In the genomic region with DNA sequence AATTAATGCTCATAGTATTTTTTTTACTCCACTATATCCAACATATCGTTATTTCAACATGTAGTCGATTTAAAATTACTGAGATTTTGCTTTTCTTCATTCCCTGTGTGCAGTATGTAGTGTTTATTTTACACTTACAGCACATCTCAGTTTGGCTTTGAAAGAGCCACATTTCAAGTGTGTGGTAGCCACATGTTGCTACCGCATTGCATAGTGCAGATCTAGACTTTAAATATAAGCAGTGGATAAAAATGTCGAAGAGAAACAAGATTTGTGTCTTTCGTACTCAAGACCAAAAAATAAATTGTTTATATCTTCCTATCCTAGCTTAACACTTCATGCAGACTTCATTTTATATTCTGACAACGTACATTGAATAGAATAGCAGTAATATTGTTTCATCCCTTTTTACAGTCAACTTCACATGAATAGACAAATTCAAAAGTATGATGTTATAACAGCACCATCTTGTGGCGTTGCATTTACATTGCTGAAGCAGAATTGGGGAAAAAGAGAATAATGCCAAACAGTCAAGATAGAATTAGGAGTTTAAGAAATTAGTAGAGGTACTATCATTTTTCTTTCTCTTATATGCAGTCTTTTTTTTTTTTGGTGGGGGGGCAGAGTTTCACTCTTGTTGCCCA, we compare ENCODE assay signal across 9 cellular contexts. TPM values are rescaled to one million over a fixed set of nuclear protein-coding genes. Genes with fewer than 3 reads are reported as not detected.
DNase-seq lines count a peak whose midpoint lies in the region; ATAC-seq and TF ChIP-seq lines count a peak whose summit lies in the region.
"Had no signal": no experiment of that assay in that cellular context is flagged by ENCODE, and none has a peak within 500 bp of the region (broad histone marks: within the 10 kb centered on the region; RNA-seq: fewer than 3 reads in every experiment).

No MANE protein-coding gene starts in this region.

- TF ChIP-seq CTCF in heart left ventricle (IDR thresholded peaks at IDR 0.05) = peak in 11 of 12 donors; percentile 11 to 59 (median 42)
- peak; percentile 80 for TF ChIP-seq CTCF in endodermal cell (conservative IDR thresholded peaks at IDR 0.05)
- peak; percentile 30 for TF ChIP-seq CTCF in psoas muscle (IDR thresholded peaks at IDR 0.05)

- H3K27ac ChIP-seq in heart left ventricle = no peak overlapping the region
- no peak overlapping the region for H3K27ac ChIP-seq in endodermal cell (ENCODE audit: low read depth, low read length)
- H3K27ac ChIP-seq in psoas muscle = no peak overlapping the region

- DNase-seq in heart left ventricle (no peak), cardiac septum (ENCODE audit: low spot score) (no peak), NCI-H2227 (lab: John Stamatoyannopoulos, UW; ENCODE audit: unreplicated experiment) (peak; percentile 9), endodermal cell (no peak), psoas muscle (no peak)
- no peak for DNase-seq in stimulated activated CD4-positive, alpha-beta T cell treated with anti-CD3 and anti-CD28 coated beads, Interleukin-1b, Interleukin-23, amount 100 ng/mL, for 48 hours

- H3K4me3 ChIP-seq in heart left ventricle (no peak overlapping the region), endodermal cell (ENCODE audit: low read length) (no peak overlapping the region), psoas muscle (no peak overlapping the region)

- TF ChIP-seq POLR2A in heart left ventricle (IDR thresholded peaks at IDR 0.05) = no peak

- no peak overlapping the region for H3K9ac ChIP-seq in endodermal cell (ENCODE audit: extremely low read depth, low read length, poor library complexity, severe bottlenecking)

- H3K36me3 Mint-ChIP-seq in endodermal cell (ENCODE audit: low read depth) = no peaks in the 10 kb centered on the region

- H3K36me3 ChIP-seq in heart left ventricle (no peaks in the 10 kb centered on the region), endodermal cell (ENCODE audit: control insufficient read depth, insufficient read depth, low read length) (no peaks in the 10 kb centered on the region), psoas muscle (ENCODE audit: insufficient read depth in 1 of 2, low read depth in 1 of 2) (no peaks in the 10 kb centered on the region)

- 70 to 74% (median 73%) methylated on average over 7 of the region's 7 CpGs for WGBS in heart left ventricle, 4 donors
- WGBS in endodermal cell (ENCODE audit: insufficient coverage in 1 of 2, insufficient read length in 1 of 2), 2 experiments = 50 to 74% methylated on average over 1 to 7 of the region's 7 CpGs
- 72 to 76% (median 73%) methylated on average over 7 of the region's 7 CpGs for WGBS in psoas muscle, 3 donors

- H3K27me3 Mint-ChIP-seq in endodermal cell (ENCODE audit: insufficient read depth) = no peaks in the 10 kb centered on the region

- intact Hi-C loops in heart left ventricle (cut with DNase I) (loop anchor here in 4 of 10 donors (5.0 to 10.0 kb wide), 6 partner anchors 62 to 401 kb away; a partner anchor contains a TSS), cardiac septum (cut with DNase I) (no loop called here), psoas muscle (cut with DNase I) (no loop called here)

- H3K4me3 Mint-ChIP-seq in endodermal cell = no peak overlapping the region
- H3K4me3 Mint-ChIP-seq: central memory CD8-positive, alpha-beta T cell had no signal

- peaks cover 0 to 11% (median 0%) of the 10 kb centered on the region in 12 donors for H3K9me3 ChIP-seq in heart left ventricle
- peaks cover 9% of the 10 kb centered on the region for H3K9me3 ChIP-seq in endodermal cell (ENCODE audit: control insufficient read depth, low read length)
- H3K9me3 ChIP-seq in psoas muscle = no peaks in the 10 kb centered on the region

- H3K4me1 ChIP-seq in heart left ventricle (peaks cover 0 to 6% (median 0%) of the 10 kb centered on the region in 12 donors), endodermal cell (ENCODE audit: control insufficient read depth, insufficient read depth, low read length) (no peaks in the 10 kb centered on the region), psoas muscle (peaks cover 6% of the 10 kb centered on the region)

- H3K9me3 Mint-ChIP-seq in endodermal cell = peaks cover 4% of the 10 kb centered on the region
- H3K9me3 Mint-ChIP-seq: central memory CD8-positive, alpha-beta T cell had no signal

- ATAC-seq in heart left ventricle (no peak), psoas muscle (no peak), GM18861 (IDR thresholded peaks at IDR 0.05; ENCODE audit: unreplicated experiment) (no peak), HG02759 (IDR thresholded peaks at IDR 0.05; ENCODE audit: unreplicated experiment) (no peak)

- H3K27ac Mint-ChIP-seq in endodermal cell = no peak overlapping the region

- H3K4me1 Mint-ChIP-seq in endodermal cell = peaks cover 2% of the 10 kb centered on the region

- H3K27me3 ChIP-seq in heart left ventricle = peaks cover 0 to 14% (median 0%) of the 10 kb centered on the region in 9 donors
- no peaks in the 10 kb centered on the region for H3K27me3 ChIP-seq in endodermal cell (ENCODE audit: control insufficient read depth, insufficient read depth, low read length, poor library complexity, severe bottlenecking)
- H3K27me3 ChIP-seq in psoas muscle (ENCODE audit: insufficient read depth in 3 of 3, low read length in 2 of 3) = no peaks in the 10 kb centered on the region

RNA-seq across cellular contexts. Expression of a gene that starts 29.9 kb away (rescaled TPM):
- total RNA-seq in heart left ventricle = 1 to 10 TPM; 1.1 to 5.1 (median 2.1) TPM
- polyA plus RNA-seq in heart left ventricle = 1 to 10 TPM in 1 of 2 donors, under 1 TPM in 1; 0.65 to 1.7 TPM
- 2.1 TPM for total RNA-seq in cardiac septum
- 10 to 100 TPM; 39.8 to 71.6 TPM for total RNA-seq in endodermal cell
- polyA plus RNA-seq in endodermal cell (2013, experiment 1 of 2) = 51.6 TPM
- 54.8 TPM for polyA plus RNA-seq in endodermal cell (2013, experiment 2 of 2)
- total RNA-seq in psoas muscle = 1 to 10 TPM; 1.1 to 1.9 (median 1.5) TPM
- polyA plus RNA-seq in psoas muscle = 1 to 10 TPM in 1 of 3 donors, under 1 TPM in 2; 0.76 to 1.3 (median 0.86) TPM

RNA-seq across cellular contexts. Expression of a gene that starts 49.5 kb away (rescaled TPM):
- total RNA-seq in heart left ventricle (10 to 100 TPM; 17.0 to 33.0 (median 22.7) TPM), cardiac septum (23.8 TPM), endodermal cell (10 to 100 TPM; 17.3 to 18.7 TPM), psoas muscle (10 to 100 TPM; 20.3 to 45.1 (median 24.8) TPM)
- polyA plus RNA-seq in heart left ventricle (10 to 100 TPM; 14.8 to 24.3 TPM), psoas muscle (10 to 100 TPM; 24.2 to 55.9 (median 42.5) TPM)
- polyA plus RNA-seq in endodermal cell (2013, experiment 1 of 2) = 18.1 TPM
- 16.2 TPM for polyA plus RNA-seq in endodermal cell (2013, experiment 2 of 2)

Comparison
In these comparisons a context has a peak if more than half of its experiments do, and no peak if none do; other contexts are left out.
1. CTCF ChIP-seq: peak in every context shown above with its lines; median percentile 80 in endodermal cell; 42 in heart left ventricle; 30 in psoas muscle.
2. RNA of a gene that starts 29.9 kb away (total RNA-seq): 39.8 to 71.6 TPM in endodermal cell; 1.1 to 5.1 TPM in heart left ventricle, 2.1 TPM in cardiac septum (single experiment) and 1.1 to 1.9 TPM in psoas muscle; every median in the first group is over 4 times any median in the second.